Comparison of ENCODE assay signal across 14 cellular contexts in the genomic region with DNA sequence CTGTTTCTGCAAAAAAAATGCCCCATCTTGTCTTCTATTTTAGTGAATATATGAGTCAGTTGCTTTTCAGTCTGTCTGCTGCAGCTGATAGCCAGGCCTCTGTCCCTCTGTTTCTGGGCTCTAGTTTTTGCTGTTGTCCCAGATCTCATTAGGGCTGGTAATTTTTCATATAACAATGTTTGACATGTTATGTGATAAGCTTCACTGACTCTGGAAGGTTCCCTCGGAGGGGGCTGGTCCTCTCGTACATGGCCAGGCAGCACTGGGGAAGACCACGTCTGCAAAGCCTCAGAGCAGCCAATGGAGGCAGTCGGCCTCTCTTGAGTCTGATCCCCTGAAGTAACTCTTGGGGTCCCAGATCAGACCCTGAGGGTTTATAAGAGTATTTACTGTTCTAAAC.
A peak's percentile ranks its signal among the peaks of the same experiment; 100 is the strongest.
DNase-seq lines count a peak whose midpoint lies in the region; ATAC-seq, FAIRE-seq and TF ChIP-seq lines count a peak whose summit lies in the region.
"Had no signal": no experiment of that assay in that cellular context is flagged by ENCODE, and none has a peak within 500 bp of the region (broad histone marks: within the 10 kb centered on the region; RNA-seq: fewer than 3 reads in every experiment).

No MANE protein-coding gene starts in this region.

- no peaks in the 10 kb centered on the region for H3K4me1 Mint-ChIP-seq in activated naive CD4-positive, alpha-beta T cell treated with anti-CD3 and anti-CD28 coated beads for 36 hours (ENCODE audit: low read depth)
- H3K4me1 Mint-ChIP-seq: CD14-positive monocyte had no signal

- no peak for FAIRE-seq in kidney (lab: Jason Lieb, UNC)
- FAIRE-seq: A549 had no signal

- no peaks in the 10 kb centered on the region for H3K36me3 Mint-ChIP-seq in activated naive CD4-positive, alpha-beta T cell treated with anti-CD3 and anti-CD28 coated beads for 36 hours (ENCODE audit: low read depth)
- H3K36me3 Mint-ChIP-seq: CD14-positive monocyte; CD8-positive, alpha-beta T cell had no signal

- H3K27ac Mint-ChIP-seq in activated naive CD4-positive, alpha-beta T cell treated with anti-CD3 and anti-CD28 coated beads for 36 hours, result no peak overlapping the region
- H3K27ac Mint-ChIP-seq: CD8-positive, alpha-beta T cell; HFFc6 had no signal

- intact Hi-C loops in ascending aorta (cut with DNase I), result no loop called here
- intact Hi-C loops in kidney (cut with DNase I), result no loop called here
- intact Hi-C loops in posterior vena cava (cut with DNase I), result no loop called here
- intact Hi-C loops in activated naive CD4-positive, alpha-beta T cell treated with anti-CD3 and anti-CD28 coated beads for 36 hours (cut with micrococcal nuclease), result no loop called here

- H3K4me1 ChIP-seq in ascending aorta (peaks cover 0 to 13% of the 10 kb centered on the region in 2 donors), kidney (ENCODE audit: control insufficient read depth in 1 of 2, insufficient read depth in 1 of 2, low read depth in 1 of 2, low read length in 2 of 2) (no peaks in the 10 kb centered on the region)
- H3K4me1 ChIP-seq: A549 had no signal

- no peak overlapping the region for H3K4me3 Mint-ChIP-seq in activated naive CD4-positive, alpha-beta T cell treated with anti-CD3 and anti-CD28 coated beads for 36 hours
- H3K4me3 Mint-ChIP-seq: CD14-positive monocyte; CD8-positive, alpha-beta T cell; HFFc6 had no signal

- CTCF ChIA-PET in activated naive CD4-positive, alpha-beta T cell treated with anti-CD3 and anti-CD28 coated beads for 36 hours (lab: Charles Lee), result no interaction called here

- no peak overlapping the region for H3K4me3 ChIP-seq in ascending aorta
- H3K4me3 ChIP-seq in kidney (ENCODE audit: low read length in 2 of 2), result no peak overlapping the region
- H3K4me3 ChIP-seq: A549 had no signal

- ATAC-seq in GM18909 (IDR thresholded peaks at IDR 0.05; ENCODE audit: poor library complexity, unreplicated experiment), result no peak
- ATAC-seq: A549; CD8-positive, alpha-beta T cell had no signal

- H3K9me3 ChIP-seq in ascending aorta (no peaks in the 10 kb centered on the region), kidney (ENCODE audit: control insufficient read depth in 1 of 2, low read length in 2 of 2) (no peaks in the 10 kb centered on the region)
- H3K9me3 ChIP-seq: A549 had no signal

- H3K36me3 ChIP-seq in ascending aorta (no peaks in the 10 kb centered on the region), kidney (ENCODE audit: control insufficient read depth in 1 of 2, insufficient read depth in 2 of 2, low read length in 2 of 2) (no peaks in the 10 kb centered on the region)

- no peak for TF ChIP-seq CTCF in ascending aorta (IDR thresholded peaks at IDR 0.05)
- no peak for TF ChIP-seq CTCF in kidney (IDR thresholded peaks at IDR 0.05; ENCODE audit: borderline replicate concordance, extremely low read depth, insufficient read depth)

- H3K27ac ChIP-seq in ascending aorta (peak overlapping the region; percentile 49 to 75), kidney (ENCODE audit: low read depth in 2 of 2, low read length in 2 of 2) (no peak overlapping the region)
- H3K27ac ChIP-seq: A549 had no signal

- no peaks in the 10 kb centered on the region for H3K27me3 ChIP-seq in ascending aorta

- DNase-seq in ascending aorta (ENCODE audit: low spot score in 2 of 2), result no peak
- DNase-seq in kidney, result peak; percentile 29
- DNase-seq in posterior vena cava (ENCODE audit: low spot score), result peak; percentile 45
- DNase-seq in DMS79 (lab: John Stamatoyannopoulos, UW), result no peak
- DNase-seq in NCI-H2171 (lab: John Stamatoyannopoulos, UW), result no peak
- no peak for DNase-seq in activated naive CD4-positive, alpha-beta T cell treated with anti-CD3 and anti-CD28 coated beads for 36 hours
- DNase-seq: CD8-positive, alpha-beta T cell; COR-L47; GF-D8; HCEC 1CT; HFFc6 had no signal

- no peak overlapping the region for H3K9ac ChIP-seq in kidney (ENCODE audit: low read length in 2 of 2)

- H3K9me3 Mint-ChIP-seq in activated naive CD4-positive, alpha-beta T cell treated with anti-CD3 and anti-CD28 coated beads for 36 hours, result no peaks in the 10 kb centered on the region
- H3K9me3 Mint-ChIP-seq: CD8-positive, alpha-beta T cell; HFFc6 had no signal

- H3K27me3 Mint-ChIP-seq in activated naive CD4-positive, alpha-beta T cell treated with anti-CD3 and anti-CD28 coated beads for 36 hours (ENCODE audit: low read depth), result peaks cover 10% of the 10 kb centered on the region

Comparison
In these comparisons a context has a peak if more than half of its experiments do, and no peak if none do; other contexts are left out.
1. DNase-seq: peak in kidney (single experiment) and posterior vena cava (single experiment); none in ascending aorta (0 of 2), DMS79 (single experiment), NCI-H2171 (single experiment) and activated naive CD4-positive, alpha-beta T cell treated with anti-CD3 and anti-CD28 coated beads for 36 hours (single experiment).
2. H3K27ac ChIP-seq: peak in ascending aorta (2 of 2); none in kidney (0 of 2).